8 cellular contexts compared by ENCODE assay signal in the genomic region with DNA sequence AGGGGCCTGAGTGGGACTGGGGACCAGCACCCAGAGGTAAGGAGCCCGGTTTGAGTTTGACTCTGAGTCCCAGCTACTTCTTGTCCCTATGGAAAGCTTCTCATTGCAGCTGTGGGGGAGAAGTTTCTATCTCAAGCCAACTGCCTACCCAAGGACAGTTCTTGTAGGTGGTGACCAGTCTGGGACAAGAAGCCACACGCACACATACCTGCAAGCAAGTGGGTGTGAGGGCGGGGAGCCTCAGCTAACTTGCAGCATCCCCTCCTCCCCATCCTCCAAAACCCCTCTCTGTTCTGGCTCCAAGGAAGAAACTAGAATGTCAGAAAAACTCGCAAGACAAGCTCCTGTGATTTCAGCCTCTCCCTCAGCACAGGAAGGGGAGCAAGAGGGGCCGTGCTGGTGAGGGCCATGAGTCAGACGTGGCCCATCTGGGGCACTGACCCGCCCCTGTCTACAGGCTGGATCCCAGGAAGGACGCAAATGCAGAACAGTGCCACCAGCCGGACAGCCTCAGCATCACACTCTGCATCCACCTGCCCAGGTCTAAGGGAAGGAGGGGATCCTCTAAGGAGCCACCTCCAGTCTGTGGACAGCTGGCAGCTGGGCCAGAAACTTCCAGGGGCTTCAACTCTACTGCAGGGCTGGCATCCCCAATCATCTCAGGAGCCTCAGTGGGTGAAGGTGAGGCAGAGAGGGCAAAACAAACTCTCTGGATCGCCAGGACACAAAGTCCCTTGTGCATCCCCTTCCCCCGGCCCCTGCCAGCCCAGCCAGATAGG.
DNase-seq lines count a peak whose midpoint lies in the region; ATAC-seq and TF ChIP-seq lines count a peak whose summit lies in the region.

No MANE protein-coding gene starts in this region.

- DNase-seq in EL = peak; percentile 90
- DNase-seq in HEK293T (ENCODE audit: extremely low spot score) = peak; percentile 82
- peak; percentile 19 for DNase-seq in NOMO-1 treated with dmso at 0.1 percent for 144 hours (lab: John Stamatoyannopoulos, UW; ENCODE audit: unreplicated experiment)
- peak; percentile 56 for DNase-seq in dedifferentiated amniotic fluid mesenchymal stem cell (ENCODE audit: extremely low spot score)
- DNase-seq in mesenchymal stem cell = peak; percentile 85
- DNase-seq in natural killer cell treated with Interleukin-12 subunit alpha and Interleukin-12 subunit beta and Interleukin-15 and Interleukin-18, amount 100 ng/mL, for 72 hours (ENCODE audit: low spot score) = no peak
- DNase-seq in NCI-H2171 (lab: John Stamatoyannopoulos, UW) = no peak

- no peak overlapping the region for H3K27ac Mint-ChIP-seq in natural killer cell treated with Interleukin-12 subunit alpha and Interleukin-12 subunit beta and Interleukin-15 and Interleukin-18, amount 100 ng/mL, for 72 hours

- peaks cover 6 to 9% of the 10 kb centered on the region in 2 donors for H3K4me1 Mint-ChIP-seq in natural killer cell treated with Interleukin-12 subunit alpha and Interleukin-12 subunit beta and Interleukin-15 and Interleukin-18, amount 100 ng/mL, for 72 hours (ENCODE audit: low read depth in 2 of 2)

- no peak overlapping the region for H3K4me2 ChIP-seq in mesenchymal stem cell (ENCODE audit: low read length, poor library complexity, severe bottlenecking)

- H3K14ac ChIP-seq in mesenchymal stem cell (ENCODE audit: low read length in 2 of 2) = no peak overlapping the region

- H2BK12ac ChIP-seq in mesenchymal stem cell (ENCODE audit: low read length in 2 of 2) = no peak overlapping the region

- no peaks in the 10 kb centered on the region for H3K9me3 ChIP-seq in mesenchymal stem cell (ENCODE audit: control insufficient read depth, low read length)

- peak overlapping the region in 1 of 2 experiments; percentile 13 for H3K18ac ChIP-seq in mesenchymal stem cell (ENCODE audit: low read depth in 1 of 2, low read length in 2 of 2)

- no peak overlapping the region for H3K4ac ChIP-seq in mesenchymal stem cell (ENCODE audit: low read depth in 1 of 2, low read length in 2 of 2)

- CTCF ChIA-PET in HEK293T (lab: Yijun Ruan, JAX) = interaction anchor here (0.7 to 1.5 kb wide), 6 partner anchors 33 to 171 kb away, joined by 3 to 5 read pairs (median 4); no protein-coding TSS in a partner anchor

- no peaks in the 10 kb centered on the region for H3K36me3 Mint-ChIP-seq in natural killer cell treated with Interleukin-12 subunit alpha and Interleukin-12 subunit beta and Interleukin-15 and Interleukin-18, amount 100 ng/mL, for 72 hours

- peaks cover 23% of the 10 kb centered on the region for H3K79me1 ChIP-seq in mesenchymal stem cell (replicated peaks; ENCODE audit: low read length, poor library complexity, severe bottlenecking)

- ATAC-seq in HG03025 (IDR thresholded peaks at IDR 0.05; ENCODE audit: low FRiP score, unreplicated experiment) = no peak
- no peak for ATAC-seq in natural killer cell treated with Interleukin-12 subunit alpha and Interleukin-12 subunit beta and Interleukin-15 and Interleukin-18, amount 100 ng/mL, for 72 hours

- peaks cover 5 to 12% of the 10 kb centered on the region in 2 donors for H3K27me3 Mint-ChIP-seq in natural killer cell treated with Interleukin-12 subunit alpha and Interleukin-12 subunit beta and Interleukin-15 and Interleukin-18, amount 100 ng/mL, for 72 hours

- no peak overlapping the region for H2BK5ac ChIP-seq in mesenchymal stem cell (ENCODE audit: low read depth, low read length, poor library complexity, severe bottlenecking)

- no peak overlapping the region for H3K4me3 Mint-ChIP-seq in natural killer cell treated with Interleukin-12 subunit alpha and Interleukin-12 subunit beta and Interleukin-15 and Interleukin-18, amount 100 ng/mL, for 72 hours

- peak overlapping the region in 1 of 2 experiments; percentile 10 for H3K4me3 ChIP-seq in mesenchymal stem cell (ENCODE audit: insufficient read depth in 1 of 2, low read depth in 1 of 2, low read length in 2 of 2)

- no peak overlapping the region for H3K23ac ChIP-seq in mesenchymal stem cell (ENCODE audit: low read length in 2 of 2)

- no peak overlapping the region for H4K91ac ChIP-seq in mesenchymal stem cell (ENCODE audit: low read length)

- H3K27ac ChIP-seq in mesenchymal stem cell (ENCODE audit: low read length, poor library complexity, severe bottlenecking) = no peak overlapping the region

- peaks cover 49 to 74% of the 10 kb centered on the region in 2 experiments for H3K36me3 ChIP-seq in mesenchymal stem cell (ENCODE audit: control insufficient read depth in 1 of 2, insufficient read depth in 2 of 2, low read depth in 1 of 2, low read length in 2 of 2)

- H3K4me1 ChIP-seq in mesenchymal stem cell (ENCODE audit: control insufficient read depth, insufficient read depth, low read depth, low read length) = peaks cover 40% of the 10 kb centered on the region

- no peak overlapping the region for H2AFZ ChIP-seq in mesenchymal stem cell (ENCODE audit: low read depth, low read length)

- H4K8ac ChIP-seq in mesenchymal stem cell (ENCODE audit: low read length) = no peak overlapping the region

- WGBS in mesenchymal stem cell = 38% methylated on average over 10 of the region's 11 CpGs

- peak overlapping the region; percentile 55 for H3K9ac ChIP-seq in mesenchymal stem cell (ENCODE audit: low read length)

- no peak overlapping the region for H2BK120ac ChIP-seq in mesenchymal stem cell (ENCODE audit: low read depth, low read length)

- POLR2A ChIA-PET in HEK293T (lab: Yijun Ruan, JAX) = no interaction called here

- H2BK15ac ChIP-seq in mesenchymal stem cell (ENCODE audit: low read depth, poor library complexity, severe bottlenecking) = no peak overlapping the region

- no peaks in the 10 kb centered on the region for H3K27me3 ChIP-seq in mesenchymal stem cell (ENCODE audit: control insufficient read depth in 1 of 2, insufficient read depth in 1 of 2, low read length in 2 of 2)

- H3K9me3 Mint-ChIP-seq in natural killer cell treated with Interleukin-12 subunit alpha and Interleukin-12 subunit beta and Interleukin-15 and Interleukin-18, amount 100 ng/mL, for 72 hours = no peaks in the 10 kb centered on the region

- H2AK5ac ChIP-seq in mesenchymal stem cell (ENCODE audit: low read length, severe bottlenecking) = no peak overlapping the region

TF ChIP-seq in HEK293T, 16 proteins besides CTCF, POLR2A, EP300 and RAD21:
- TF ChIP-seq FOXM1 (IDR thresholded peaks at IDR 0.05; ENCODE audit: borderline replicate concordance) (no peak), LEF1 (IDR thresholded peaks at IDR 0.05; ENCODE audit: borderline replicate concordance) (no peak), L3MBTL2 (conservative IDR thresholded peaks at IDR 0.05) (no peak), FOXA1 (IDR thresholded peaks at IDR 0.05) (no peak), HDGF (IDR thresholded peaks at IDR 0.05; ENCODE audit: borderline replicate concordance) (no peak), BHLHE40 (IDR thresholded peaks at IDR 0.05; ENCODE audit: borderline replicate concordance) (no peak), PKNOX1 (IDR thresholded peaks at IDR 0.05) (no peak), ELF4 (IDR thresholded peaks at IDR 0.05) (no peak), CTBP1 (IDR thresholded peaks at IDR 0.05; ENCODE audit: borderline replicate concordance) (no peak), SP1 (IDR thresholded peaks at IDR 0.05) (no peak), ARNT (IDR thresholded peaks at IDR 0.05) (no peak), FOXK2 (IDR thresholded peaks at IDR 0.05) (no peak), SUZ12 (IDR thresholded peaks at IDR 0.05) (no peak), ZNF384 (IDR thresholded peaks at IDR 0.05) (no peak)

Comparison
In these comparisons a context has a peak if more than half of its experiments do, and no peak if none do; other contexts are left out.
1. DNase-seq: peak in EL (single experiment), HEK293T (single experiment), NOMO-1 treated with dmso at 0.1 percent for 144 hours (single experiment), dedifferentiated amniotic fluid mesenchymal stem cell (single experiment) and mesenchymal stem cell (single experiment); none in natural killer cell treated with Interleukin-12 subunit alpha and Interleukin-12 subunit beta and Interleukin-15 and Interleukin-18, amount 100 ng/mL, for 72 hours (single experiment) and NCI-H2171 (single experiment).